ENCODE assay signal across 19 cellular contexts in the genomic region with DNA sequence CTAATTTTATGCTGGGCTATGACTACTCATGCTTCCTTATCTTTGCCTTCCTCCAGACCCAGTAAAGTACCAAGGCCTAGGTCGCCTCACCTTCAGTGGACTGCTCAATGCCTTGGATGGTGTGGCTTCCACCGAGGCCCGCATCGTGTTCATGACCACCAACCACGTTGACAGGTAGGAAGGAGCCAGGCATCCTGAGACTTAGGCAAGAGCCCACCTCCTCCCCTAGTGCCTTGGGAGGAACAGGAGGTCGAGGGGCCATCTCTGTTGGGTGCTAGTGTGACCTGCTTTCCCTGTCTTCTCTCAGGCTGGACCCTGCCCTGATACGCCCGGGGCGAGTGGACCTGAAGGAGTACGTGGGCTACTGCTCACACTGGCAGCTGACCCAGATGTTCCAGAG. TPM values are rescaled to one million over a fixed set of nuclear protein-coding genes. Genes with fewer than 3 reads are reported as not detected.
DNase-seq lines count a peak whose midpoint lies in the region; ATAC-seq and TF ChIP-seq lines count a peak whose summit lies in the region.
"Had no signal": no experiment of that assay in that cellular context is flagged by ENCODE, and none has a peak within 500 bp of the region (broad histone marks: within the 10 kb centered on the region; RNA-seq: fewer than 3 reads in every experiment).

No MANE protein-coding gene starts in this region.

- H4K20me1 ChIP-seq in neural progenitor cell (ENCODE audit: low read depth), result no peaks in the 10 kb centered on the region

- H3K36me3 Mint-ChIP-seq in activated T-cell treated with anti-CD3 and anti-CD28 coated beads, Interleukin-2, amount 50 U/mL, for 24 hours (ENCODE audit: low read depth), result peaks cover 93% of the 10 kb centered on the region
- peaks cover 45% of the 10 kb centered on the region for H3K36me3 Mint-ChIP-seq in activated T-cell treated with anti-CD3 and anti-CD28 coated beads, Interleukin-2, amount 50 U/mL, for 4 hours (ENCODE audit: insufficient read depth)
- H3K36me3 Mint-ChIP-seq in endothelial cell (ENCODE audit: low read depth, unreplicated experiment), result peaks cover 56% of the 10 kb centered on the region
- peaks cover 24% of the 10 kb centered on the region for H3K36me3 Mint-ChIP-seq in neural progenitor cell

- H3K9me3 ChIP-seq in neural progenitor cell (ENCODE audit: low read depth), result no peaks in the 10 kb centered on the region
- no peaks in the 10 kb centered on the region for H3K9me3 ChIP-seq in gastrocnemius medialis
- H3K9me3 ChIP-seq: BLaER1 had no signal

- H3K4me3 Mint-ChIP-seq in activated T-cell treated with anti-CD3 and anti-CD28 coated beads, Interleukin-2, amount 50 U/mL, for 24 hours, result no peak overlapping the region
- H3K4me3 Mint-ChIP-seq in activated T-cell treated with anti-CD3 and anti-CD28 coated beads, Interleukin-2, amount 50 U/mL, for 4 hours, result no peak overlapping the region
- peak overlapping the region; percentile 32 for H3K4me3 Mint-ChIP-seq in endothelial cell (ENCODE audit: unreplicated experiment)
- H3K4me3 Mint-ChIP-seq in neural progenitor cell, result peak overlapping the region; percentile 31
- H3K4me3 Mint-ChIP-seq: CD14-positive monocyte, HFFc6 had no signal

- H3K4me1 ChIP-seq in neural progenitor cell (peaks cover 3% of the 10 kb centered on the region), gastrocnemius medialis (peaks cover 15 to 20% of the 10 kb centered on the region in 2 donors)

- no peak overlapping the region for H3K4me2 ChIP-seq in neural progenitor cell
- H3K4me2 ChIP-seq: BLaER1 had no signal

- no peak for ATAC-seq in activated T-cell treated with anti-CD3 and anti-CD28 coated beads, Interleukin-2, amount 50 U/mL, for 4 hours
- no peak for ATAC-seq in gastrocnemius medialis
- ATAC-seq: HCT116 had no signal

- no peaks in the 10 kb centered on the region for H3K9me3 Mint-ChIP-seq in activated T-cell treated with anti-CD3 and anti-CD28 coated beads, Interleukin-2, amount 50 U/mL, for 24 hours
- no peaks in the 10 kb centered on the region for H3K9me3 Mint-ChIP-seq in activated T-cell treated with anti-CD3 and anti-CD28 coated beads, Interleukin-2, amount 50 U/mL, for 4 hours
- H3K9me3 Mint-ChIP-seq in endothelial cell (ENCODE audit: unreplicated experiment) (no peaks in the 10 kb centered on the region), neural progenitor cell (no peaks in the 10 kb centered on the region)
- H3K9me3 Mint-ChIP-seq: CD14-positive monocyte, HFFc6 had no signal

- intact Hi-C loops in gastrocnemius medialis (cut with DNase I; ENCODE audit: low total_unique reads), result no loop called here

- peaks cover 32% of the 10 kb centered on the region for H3K4me1 Mint-ChIP-seq in activated T-cell treated with anti-CD3 and anti-CD28 coated beads, Interleukin-2, amount 50 U/mL, for 24 hours (ENCODE audit: low read depth)
- peaks cover 20% of the 10 kb centered on the region for H3K4me1 Mint-ChIP-seq in activated T-cell treated with anti-CD3 and anti-CD28 coated beads, Interleukin-2, amount 50 U/mL, for 4 hours (ENCODE audit: low read depth)
- H3K4me1 Mint-ChIP-seq in endothelial cell (ENCODE audit: unreplicated experiment) (peaks cover 13% of the 10 kb centered on the region), neural progenitor cell (peaks cover 21% of the 10 kb centered on the region)

- H3K79me2 ChIP-seq in neural progenitor cell (ENCODE audit: low read depth), result peaks cover 21% of the 10 kb centered on the region

- no peaks in the 10 kb centered on the region for H3K27me3 Mint-ChIP-seq in activated T-cell treated with anti-CD3 and anti-CD28 coated beads, Interleukin-2, amount 50 U/mL, for 24 hours
- no peaks in the 10 kb centered on the region for H3K27me3 Mint-ChIP-seq in activated T-cell treated with anti-CD3 and anti-CD28 coated beads, Interleukin-2, amount 50 U/mL, for 4 hours (ENCODE audit: low read depth)
- H3K27me3 Mint-ChIP-seq in endothelial cell (ENCODE audit: unreplicated experiment) (peaks cover 11% of the 10 kb centered on the region), neural progenitor cell (ENCODE audit: insufficient read depth, low read depth) (peaks cover 9% of the 10 kb centered on the region)
- H3K27me3 Mint-ChIP-seq: CD4-positive, alpha-beta memory T cell had no signal

- in situ Hi-C loops in gastrocnemius medialis (cut with MboI; ENCODE audit: low sequenced_read_pairs in 4 of 4), result loop anchor here in 3 of 4 donors (25.0 kb wide), 3 partner anchors 251 to 724 kb away; a partner anchor contains a TSS

- H3K9ac ChIP-seq in neural progenitor cell, result no peak overlapping the region
- H3K9ac ChIP-seq: BLaER1 had no signal

- no peak for TF ChIP-seq CTCF in endothelial cell (IDR thresholded peaks at IDR 0.05; ENCODE audit: unreplicated experiment)
- no peak for TF ChIP-seq CTCF in neural progenitor cell (IDR thresholded peaks at IDR 0.05)
- TF ChIP-seq CTCF in gastrocnemius medialis (IDR thresholded peaks at IDR 0.05 in 4 of 5, conservative IDR thresholded peaks at IDR 0.05 in 1 of 5), result no peak

- no peak for DNase-seq in activated T-cell treated with anti-CD3 and anti-CD28 coated beads, Interleukin-2, amount 50 U/mL, for 24 hours
- no peak for DNase-seq in activated T-cell treated with anti-CD3 and anti-CD28 coated beads, Interleukin-2, amount 50 U/mL, for 4 hours
- no peak for DNase-seq in endothelial cell (ENCODE audit: low spot score)
- no peak for DNase-seq in neural progenitor cell (ENCODE audit: low spot score)
- DNase-seq in gastrocnemius medialis, result no peak
- no peak for DNase-seq in T-helper 1 cell
- DNase-seq in NCI-H446 (lab: John Stamatoyannopoulos, UW), result no peak
- DNase-seq: 8988T; CD4-positive, alpha-beta memory T cell; DMS153; DMS79; GDM1; GOT3; H7; HFFc6 had no signal

- no peak overlapping the region for H3K27ac ChIP-seq in neural progenitor cell
- no peak overlapping the region for H3K27ac ChIP-seq in gastrocnemius medialis
- H3K27ac ChIP-seq: BLaER1, HL-60 had no signal

- no peak for TF ChIP-seq POLR2A in gastrocnemius medialis (IDR thresholded peaks at IDR 0.05)

- peaks cover 9% of the 10 kb centered on the region for H3F3A ChIP-seq in neural progenitor cell (ENCODE audit: low read depth)

- no peaks in the 10 kb centered on the region for H3K27me3 ChIP-seq in neural progenitor cell
- no peaks in the 10 kb centered on the region for H3K27me3 ChIP-seq in gastrocnemius medialis
- H3K27me3 ChIP-seq: BLaER1 had no signal

- H3K36me3 ChIP-seq in neural progenitor cell (peaks cover 2% of the 10 kb centered on the region), gastrocnemius medialis (peaks cover 0 to 69% of the 10 kb centered on the region in 2 donors)

- H2AFZ ChIP-seq in neural progenitor cell (replicated peaks), result no peak overlapping the region

- H3K4me3 ChIP-seq in neural progenitor cell, result no peak overlapping the region
- H3K4me3 ChIP-seq in gastrocnemius medialis, result no peak overlapping the region
- H3K4me3 ChIP-seq: BLaER1 had no signal

- H3K27ac Mint-ChIP-seq in activated T-cell treated with anti-CD3 and anti-CD28 coated beads, Interleukin-2, amount 50 U/mL, for 24 hours, result peak overlapping the region; percentile 38
- H3K27ac Mint-ChIP-seq in endothelial cell (ENCODE audit: unreplicated experiment), result no peak overlapping the region
- no peak overlapping the region for H3K27ac Mint-ChIP-seq in neural progenitor cell
- H3K27ac Mint-ChIP-seq: HFFc6 had no signal

RNA-seq across cellular contexts. Expression of a gene that starts 3.3 kb away (rescaled TPM):
- total RNA-seq in activated T-cell treated with anti-CD3 and anti-CD28 coated beads, Interleukin-2, amount 50 U/mL, for 4 hours, result 100 to 1,000 TPM in 1 of 3 donors, 10 to 100 TPM in 2; 94.1 to 106 (median 97.4) TPM
- total RNA-seq in endothelial cell (ENCODE audit: unreplicated experiment) (39.0 TPM), neural progenitor cell (ENCODE audit: low replicate concordance) (23.4 and 38.3 TPM in 2 replicates), gastrocnemius medialis (10 to 100 TPM; 19.6 to 46.9 (median 22.4) TPM)

RNA-seq across cellular contexts. Expression of a gene that starts 3.4 kb away (rescaled TPM):
- total RNA-seq in activated T-cell treated with anti-CD3 and anti-CD28 coated beads, Interleukin-2, amount 50 U/mL, for 4 hours, result 10 to 100 TPM; 68.5 to 75.5 (median 70.5) TPM
- total RNA-seq in endothelial cell (ENCODE audit: unreplicated experiment) (26.6 TPM), neural progenitor cell (ENCODE audit: low replicate concordance) (3.3 and 13.5 TPM in 2 replicates), gastrocnemius medialis (10 to 100 TPM; 13.2 to 46.6 (median 34.0) TPM)

RNA-seq across cellular contexts. Expression of a gene that starts 9.0 kb away (rescaled TPM):
- 10 to 100 TPM; 25.6 to 34.6 (median 32.7) TPM for total RNA-seq in activated T-cell treated with anti-CD3 and anti-CD28 coated beads, Interleukin-2, amount 50 U/mL, for 4 hours
- total RNA-seq in endothelial cell (ENCODE audit: unreplicated experiment), result 41.7 TPM
- total RNA-seq in neural progenitor cell (ENCODE audit: low replicate concordance), result 9.6 and 18.5 TPM in 2 replicates
- 10 to 100 TPM; 11.7 to 39.1 (median 26.1) TPM for total RNA-seq in gastrocnemius medialis

RNA-seq across cellular contexts. Expression of a gene that starts 9.1 kb away (rescaled TPM):
- total RNA-seq in activated T-cell treated with anti-CD3 and anti-CD28 coated beads, Interleukin-2, amount 50 U/mL, for 4 hours, result 10 to 100 TPM; 15.7 to 18.3 (median 15.7) TPM
- total RNA-seq in endothelial cell (ENCODE audit: unreplicated experiment) (75.1 TPM), neural progenitor cell (ENCODE audit: low replicate concordance) (51.6 and 61.4 TPM in 2 replicates), gastrocnemius medialis (10 to 100 TPM in 1 of 4 donors, 1 to 10 TPM in 3; 3.0 to 16.3 (median 7.6) TPM)

RNA-seq across cellular contexts. Expression of a gene that starts 47.8 kb away (rescaled TPM):
- total RNA-seq in activated T-cell treated with anti-CD3 and anti-CD28 coated beads, Interleukin-2, amount 50 U/mL, for 4 hours, result 10 to 100 TPM; 44.2 to 53.0 (median 52.5) TPM
- total RNA-seq in endothelial cell (ENCODE audit: unreplicated experiment) (47.3 TPM), neural progenitor cell (ENCODE audit: low replicate concordance) (39.8 and 41.0 TPM in 2 replicates), gastrocnemius medialis (10 to 100 TPM in 1 of 4 donors, 1 to 10 TPM in 3; 4.4 to 16.2 (median 6.4) TPM)

Comparison
In these comparisons a context has a peak if more than half of its experiments do, and no peak if none do; other contexts are left out.
1. H3K4me3 Mint-ChIP-seq: peak in endothelial cell (single experiment) and neural progenitor cell (single experiment); none in activated T-cell treated with anti-CD3 and anti-CD28 coated beads, Interleukin-2, amount 50 U/mL, for 24 hours (single experiment) and activated T-cell treated with anti-CD3 and anti-CD28 coated beads, Interleukin-2, amount 50 U/mL, for 4 hours (single experiment).